In the genomic region with DNA sequence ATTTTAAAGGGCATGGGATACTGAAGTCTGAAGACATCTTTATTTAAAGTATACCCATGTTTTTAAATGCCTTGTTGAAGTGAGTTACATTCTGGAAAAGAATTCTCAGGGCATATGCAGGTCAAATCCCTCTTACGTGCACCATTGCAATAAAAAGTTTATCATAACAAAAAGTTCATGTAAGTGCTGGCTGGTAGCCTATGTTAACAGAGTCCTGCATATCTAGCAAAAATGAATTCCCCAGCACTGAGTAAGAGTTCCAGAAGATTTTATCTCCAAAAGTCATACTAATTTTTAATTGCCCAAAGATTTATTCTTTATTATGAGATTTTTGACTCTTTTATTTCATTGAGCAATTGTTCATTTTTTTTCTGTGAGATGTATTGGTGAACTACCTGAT, we compare ENCODE assay signal across 21 cellular contexts.
A peak's percentile ranks its signal among the peaks of the same experiment; 100 is the strongest.
DNase-seq lines count a peak whose midpoint lies in the region; ATAC-seq, FAIRE-seq and TF ChIP-seq lines count a peak whose summit lies in the region.
"Had no signal": no experiment of that assay in that cellular context is flagged by ENCODE, and none has a peak within 500 bp of the region (broad histone marks: within the 10 kb centered on the region; RNA-seq: fewer than 3 reads in every experiment).

No MANE protein-coding gene starts in this region.

- H3K27me3 Mint-ChIP-seq in MCF 10A (ENCODE audit: insufficient read depth, unreplicated experiment): no peaks in the 10 kb centered on the region
- H3K27me3 Mint-ChIP-seq in activated T-helper 17 cell treated with anti-CD3 and anti-CD28 coated beads, Interleukin-2, amount 50 U/mL, for 72 hours: no peaks in the 10 kb centered on the region
- no peaks in the 10 kb centered on the region for H3K27me3 Mint-ChIP-seq in activated CD4-positive, alpha-beta memory T cell treated with anti-CD3 and anti-CD28 coated beads for 36 hours
- H3K27me3 Mint-ChIP-seq: CD4-positive, alpha-beta memory T cell had no signal

- no peak overlapping the region for H3K9ac ChIP-seq in kidney (ENCODE audit: low read length in 2 of 2)

- peaks cover 24% of the 10 kb centered on the region for H3K9me3 Mint-ChIP-seq in MCF 10A (ENCODE audit: unreplicated experiment)
- peaks cover 15% of the 10 kb centered on the region for H3K9me3 Mint-ChIP-seq in activated T-helper 17 cell treated with anti-CD3 and anti-CD28 coated beads, Interleukin-2, amount 50 U/mL, for 72 hours
- peaks cover 20% of the 10 kb centered on the region for H3K9me3 Mint-ChIP-seq in activated CD4-positive, alpha-beta memory T cell treated with anti-CD3 and anti-CD28 coated beads for 36 hours

- TF ChIP-seq CTCF in MCF 10A (IDR thresholded peaks at IDR 0.05; ENCODE audit: unreplicated experiment) (no peak), breast epithelium (IDR thresholded peaks at IDR 0.05) (no peak), cardiac fibroblast (IDR thresholded peaks at IDR 0.05; ENCODE audit: low read depth, low read length) (no peak), kidney (IDR thresholded peaks at IDR 0.05; ENCODE audit: borderline replicate concordance, extremely low read depth, insufficient read depth) (no peak), BE2C (IDR thresholded peaks at IDR 0.05; ENCODE audit: low read depth, low read length) (no peak)

- H3K27me3 ChIP-seq in breast epithelium (no peaks in the 10 kb centered on the region), BE2C (no peaks in the 10 kb centered on the region)
- H3K27me3 ChIP-seq: cardiac muscle cell, neutrophil, upper lobe of left lung had no signal

- no peak for ATAC-seq in activated T-helper 17 cell treated with anti-CD3 and anti-CD28 coated beads, Interleukin-2, amount 50 U/mL, for 72 hours (replicated peaks)
- no peak for ATAC-seq in HG02678 (IDR thresholded peaks at IDR 0.05; ENCODE audit: unreplicated experiment)
- ATAC-seq: GM12878 had no signal

- no peak overlapping the region for H3K27ac ChIP-seq in breast epithelium
- no peak overlapping the region for H3K27ac ChIP-seq in kidney (ENCODE audit: low read depth in 2 of 2, low read length in 2 of 2)
- H3K27ac ChIP-seq: cardiac muscle cell, neutrophil, upper lobe of left lung had no signal

- no peaks in the 10 kb centered on the region for H3K36me3 Mint-ChIP-seq in MCF 10A (ENCODE audit: insufficient read depth, unreplicated experiment)
- H3K36me3 Mint-ChIP-seq in activated T-helper 17 cell treated with anti-CD3 and anti-CD28 coated beads, Interleukin-2, amount 50 U/mL, for 72 hours (ENCODE audit: low read depth): no peaks in the 10 kb centered on the region
- no peaks in the 10 kb centered on the region for H3K36me3 Mint-ChIP-seq in activated CD4-positive, alpha-beta memory T cell treated with anti-CD3 and anti-CD28 coated beads for 36 hours
- H3K36me3 Mint-ChIP-seq: CD4-positive, alpha-beta memory T cell had no signal

- no TSS peak for BruUV-seq in MCF 10A (replicated peaks; lab: Mats Ljungman, UMichigan)

- H3K36me3 ChIP-seq in breast epithelium (no peaks in the 10 kb centered on the region), kidney (ENCODE audit: control insufficient read depth in 1 of 2, insufficient read depth in 2 of 2, low read length in 2 of 2) (no peaks in the 10 kb centered on the region), BE2C (no peaks in the 10 kb centered on the region)
- H3K36me3 ChIP-seq: cardiac muscle cell, neutrophil, upper lobe of left lung had no signal

- H3K4me1 Mint-ChIP-seq in MCF 10A (ENCODE audit: insufficient read depth, unreplicated experiment): peaks cover 12% of the 10 kb centered on the region
- H3K4me1 Mint-ChIP-seq in activated T-helper 17 cell treated with anti-CD3 and anti-CD28 coated beads, Interleukin-2, amount 50 U/mL, for 72 hours: no peaks in the 10 kb centered on the region
- H3K4me1 Mint-ChIP-seq in activated CD4-positive, alpha-beta memory T cell treated with anti-CD3 and anti-CD28 coated beads for 36 hours (ENCODE audit: low read depth): no peaks in the 10 kb centered on the region
- H3K4me1 Mint-ChIP-seq: CD4-positive, alpha-beta memory T cell had no signal

- no peaks in the 10 kb centered on the region for H3K9me3 ChIP-seq in breast epithelium
- H3K9me3 ChIP-seq in kidney (ENCODE audit: control insufficient read depth in 1 of 2, low read length in 2 of 2): no peaks in the 10 kb centered on the region
- H3K9me3 ChIP-seq in BE2C: no peaks in the 10 kb centered on the region
- H3K9me3 ChIP-seq: neutrophil, upper lobe of left lung had no signal

- H3K4me1 ChIP-seq in breast epithelium (no peaks in the 10 kb centered on the region), kidney (ENCODE audit: control insufficient read depth in 1 of 2, insufficient read depth in 1 of 2, low read depth in 1 of 2, low read length in 2 of 2) (no peaks in the 10 kb centered on the region), BE2C (no peaks in the 10 kb centered on the region; the same call in 1 of the 2 replicates)
- H3K4me1 ChIP-seq: upper lobe of left lung had no signal

- CTCF ChIA-PET in MCF 10A (lab: Yijun Ruan, JAX): no interaction called here
- CTCF ChIA-PET in activated CD4-positive, alpha-beta memory T cell treated with anti-CD3 and anti-CD28 coated beads for 36 hours (lab: Charles Lee): no interaction called here

- H3K4me3 ChIP-seq in breast epithelium (no peak overlapping the region), cardiac fibroblast (replicated peaks in 1 of 2; ENCODE audit: low read depth in 2 of 2, low read length in 2 of 2) (no peak overlapping the region), kidney (ENCODE audit: low read length in 2 of 2) (no peak overlapping the region), BE2C (ENCODE audit: low read depth, low read length) (no peak overlapping the region)
- H3K4me3 ChIP-seq: cardiac muscle cell, GM12878, upper lobe of left lung had no signal

- intact Hi-C loops in MCF 10A (cut with micrococcal nuclease) (no loop called here), breast epithelium (cut with DNase I; ENCODE audit: low total_unique reads) (no loop called here), kidney (cut with DNase I) (no loop called here)
- intact Hi-C loops in activated CD4-positive, alpha-beta memory T cell treated with anti-CD3 and anti-CD28 coated beads for 36 hours (cut with micrococcal nuclease): no loop called here

- DNase-seq in MCF 10A (ENCODE audit: unreplicated experiment): peak; percentile 60
- DNase-seq in breast epithelium (ENCODE audit: low spot score in 2 of 2): no peak
- DNase-seq in cardiac fibroblast (ENCODE audit: low read depth in 2 of 2): peak; percentile 73 to 85
- DNase-seq in kidney: no peak
- no peak for DNase-seq in BE2C
- DNase-seq in activated CD4-positive, alpha-beta memory T cell treated with anti-CD3 and anti-CD28 coated beads for 36 hours: no peak
- DNase-seq: CD4-positive, alpha-beta memory T cell; head of caudate nucleus; NCI-H2107; NCI-H774; stimulated activated naive CD4-positive, alpha-beta T cell treated with Interleukin-2 at 50 U/mL for 16 hours; T-helper 1 cell; upper lobe of left lung had no signal

- no peak overlapping the region for H3K27ac Mint-ChIP-seq in MCF 10A (ENCODE audit: low read depth, unreplicated experiment)
- H3K27ac Mint-ChIP-seq in activated T-helper 17 cell treated with anti-CD3 and anti-CD28 coated beads, Interleukin-2, amount 50 U/mL, for 72 hours: no peak overlapping the region
- no peak overlapping the region for H3K27ac Mint-ChIP-seq in activated CD4-positive, alpha-beta memory T cell treated with anti-CD3 and anti-CD28 coated beads for 36 hours
- H3K27ac Mint-ChIP-seq: CD4-positive, alpha-beta memory T cell had no signal

- POLR2A ChIA-PET in MCF 10A (lab: Yijun Ruan, JAX): no interaction called here
- POLR2A ChIA-PET in activated CD4-positive, alpha-beta memory T cell treated with anti-CD3 and anti-CD28 coated beads for 36 hours (lab: Charles Lee): no interaction called here

- peak; percentile 29 for FAIRE-seq in kidney (lab: Jason Lieb, UNC)
- FAIRE-seq: GM12878, H54, keratinocyte, RCC 7860 had no signal

- no peak for TF ChIP-seq POLR2A in breast epithelium (IDR thresholded peaks at IDR 0.05)

- H3K4me3 Mint-ChIP-seq in MCF 10A (ENCODE audit: unreplicated experiment): no peak overlapping the region
- no peak overlapping the region for H3K4me3 Mint-ChIP-seq in activated T-helper 17 cell treated with anti-CD3 and anti-CD28 coated beads, Interleukin-2, amount 50 U/mL, for 72 hours
- no peak overlapping the region for H3K4me3 Mint-ChIP-seq in activated CD4-positive, alpha-beta memory T cell treated with anti-CD3 and anti-CD28 coated beads for 36 hours
- H3K4me3 Mint-ChIP-seq: CD4-positive, alpha-beta memory T cell had no signal

Comparison
In these comparisons a context has a peak if more than half of its experiments do, and no peak if none do; other contexts are left out.
1. DNase-seq: peak in MCF 10A (single experiment) and cardiac fibroblast (2 of 2); none in breast epithelium (0 of 2), kidney (single experiment), BE2C (single experiment) and activated CD4-positive, alpha-beta memory T cell treated with anti-CD3 and anti-CD28 coated beads for 36 hours (single experiment).